ENCODE assay signal across 6 cellular contexts in genomic region chr6:105111871-105112270, GRCh38.
"Had no signal": no experiment of that assay in that cellular context is flagged by ENCODE, and none has a peak within 500 bp of the region (broad histone marks: within the 10 kb centered on the region; RNA-seq: fewer than 3 reads in every experiment).

No MANE protein-coding gene starts in this region.

- H3K9ac ChIP-seq: GM23248 had no signal

- H2AFZ ChIP-seq: GM23248 had no signal

- H3K9me3 Mint-ChIP-seq: H9, HFFc6, IgD-negative memory B cell had no signal

- H3K4me1 Mint-ChIP-seq: IgD-negative memory B cell had no signal

- H3K27ac Mint-ChIP-seq: H9, HFFc6, IgD-negative memory B cell had no signal

- H3K4me3 Mint-ChIP-seq: H9, HFFc6, IgD-negative memory B cell had no signal

- H3K27ac ChIP-seq: GM23248 had no signal

- H3K4me3 ChIP-seq: GM23248 had no signal

- H3K36me3 Mint-ChIP-seq: IgD-negative memory B cell had no signal

- DNase-seq: H9, HCEC 1CT, HFFc6, KBM-7 had no signal
